1 cellular context compared by ENCODE assay signal in genomic region chr2:47402805-47403691, GRCh38.
TF ChIP-seq lines count a peak whose summit lies in the region.

MSH2 (plus strand) TSS chr2:47403156; CDS start chr2:47403192, 36 bp downstream.

TF ChIP-seq in WTC11, 78 proteins besides CTCF, POLR2A, EP300 and RAD21 (continued from another document and continues in another):
- TF ChIP-seq, protein P1, sequence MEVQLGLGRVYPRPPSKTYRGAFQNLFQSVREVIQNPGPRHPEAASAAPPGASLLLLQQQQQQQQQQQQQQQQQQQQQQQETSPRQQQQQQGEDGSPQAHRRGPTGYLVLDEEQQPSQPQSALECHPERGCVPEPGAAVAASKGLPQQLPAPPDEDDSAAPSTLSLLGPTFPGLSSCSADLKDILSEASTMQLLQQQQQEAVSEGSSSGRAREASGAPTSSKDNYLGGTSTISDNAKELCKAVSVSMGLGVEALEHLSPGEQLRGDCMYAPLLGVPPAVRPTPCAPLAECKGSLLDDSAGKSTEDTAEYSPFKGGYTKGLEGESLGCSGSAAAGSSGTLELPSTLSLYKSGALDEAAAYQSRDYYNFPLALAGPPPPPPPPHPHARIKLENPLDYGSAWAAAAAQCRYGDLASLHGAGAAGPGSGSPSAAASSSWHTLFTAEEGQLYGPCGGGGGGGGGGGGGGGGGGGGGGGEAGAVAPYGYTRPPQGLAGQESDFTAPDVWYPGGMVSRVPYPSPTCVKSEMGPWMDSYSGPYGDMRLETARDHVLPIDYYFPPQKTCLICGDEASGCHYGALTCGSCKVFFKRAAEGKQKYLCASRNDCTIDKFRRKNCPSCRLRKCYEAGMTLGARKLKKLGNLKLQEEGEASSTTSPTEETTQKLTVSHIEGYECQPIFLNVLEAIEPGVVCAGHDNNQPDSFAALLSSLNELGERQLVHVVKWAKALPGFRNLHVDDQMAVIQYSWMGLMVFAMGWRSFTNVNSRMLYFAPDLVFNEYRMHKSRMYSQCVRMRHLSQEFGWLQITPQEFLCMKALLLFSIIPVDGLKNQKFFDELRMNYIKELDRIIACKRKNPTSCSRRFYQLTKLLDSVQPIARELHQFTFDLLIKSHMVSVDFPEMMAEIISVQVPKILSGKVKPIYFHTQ (CRISPR knock-in tag; IDR thresholded peaks at IDR 0.05), result no peak
- TF ChIP-seq NFATC4 (CRISPR knock-in tag; IDR thresholded peaks at IDR 0.05) (no peak), MXD4 (CRISPR knock-in tag; IDR thresholded peaks at IDR 0.05; ENCODE audit: borderline replicate concordance) (no peak), ZNF425 (CRISPR knock-in tag; conservative IDR thresholded peaks at IDR 0.05) (no peak), JUN (CRISPR knock-in tag; IDR thresholded peaks at IDR 0.05) (peak; percentile 49; the same call in 1 of the 2 replicates), ZNF263 (CRISPR knock-in tag; IDR thresholded peaks at IDR 0.05; ENCODE audit: low read depth) (no peak), ARID4B (CRISPR knock-in tag; IDR thresholded peaks at IDR 0.05; ENCODE audit: borderline replicate concordance) (peak; percentile 84; the same call in 1 of the 2 replicates), SMAD4 (CRISPR knock-in tag; IDR thresholded peaks at IDR 0.05) (peak; percentile 70; the same call in 1 of the 2 replicates), ETV6 (CRISPR knock-in tag; IDR thresholded peaks at IDR 0.05) (peak; percentile 84), ZNF416 (CRISPR knock-in tag; IDR thresholded peaks at IDR 0.05) (no peak), FOXJ3 (CRISPR knock-in tag; IDR thresholded peaks at IDR 0.05; ENCODE audit: borderline replicate concordance) (no peak), IRF1 (CRISPR knock-in tag; IDR thresholded peaks at IDR 0.05) (peak; percentile 77), ERG (CRISPR knock-in tag; IDR thresholded peaks at IDR 0.05) (no peak), IRF2 (CRISPR knock-in tag; IDR thresholded peaks at IDR 0.05; ENCODE audit: borderline replicate concordance, low read depth) (no peak), PRRX2 (CRISPR knock-in tag; IDR thresholded peaks at IDR 0.05) (no peak), GRHL2 (CRISPR knock-in tag; IDR thresholded peaks at IDR 0.05; ENCODE audit: insufficient replicate concordance, severe bottlenecking) (no peak), ELF4 (CRISPR knock-in tag; IDR thresholded peaks at IDR 0.05; ENCODE audit: low read depth) (0 out of 2 replicates have a peak, but pooled peaks have one; percentile 6), ZBTB21 (CRISPR knock-in tag; IDR thresholded peaks at IDR 0.05; ENCODE audit: borderline replicate concordance) (0 out of 2 replicates have a peak, but pooled peaks have one; percentile 50), NR2C2 (CRISPR knock-in tag; IDR thresholded peaks at IDR 0.05) (no peak), E2F1 (CRISPR knock-in tag; IDR thresholded peaks at IDR 0.05) (no peak), JAZF1 (CRISPR knock-in tag; IDR thresholded peaks at IDR 0.05) (no peak), CBFB (CRISPR knock-in tag; IDR thresholded peaks at IDR 0.05; ENCODE audit: low read depth) (no peak), CREB1 (CRISPR knock-in tag; IDR thresholded peaks at IDR 0.05) (no peak), ZNF219 (CRISPR knock-in tag; IDR thresholded peaks at IDR 0.05; ENCODE audit: borderline replicate concordance) (peak; percentile 57; the same call in 1 of the 2 replicates), CREM (CRISPR knock-in tag; IDR thresholded peaks at IDR 0.05) (peak; percentile 47; the same call in 1 of the 2 replicates)
- TF ChIP-seq, protein P2, sequence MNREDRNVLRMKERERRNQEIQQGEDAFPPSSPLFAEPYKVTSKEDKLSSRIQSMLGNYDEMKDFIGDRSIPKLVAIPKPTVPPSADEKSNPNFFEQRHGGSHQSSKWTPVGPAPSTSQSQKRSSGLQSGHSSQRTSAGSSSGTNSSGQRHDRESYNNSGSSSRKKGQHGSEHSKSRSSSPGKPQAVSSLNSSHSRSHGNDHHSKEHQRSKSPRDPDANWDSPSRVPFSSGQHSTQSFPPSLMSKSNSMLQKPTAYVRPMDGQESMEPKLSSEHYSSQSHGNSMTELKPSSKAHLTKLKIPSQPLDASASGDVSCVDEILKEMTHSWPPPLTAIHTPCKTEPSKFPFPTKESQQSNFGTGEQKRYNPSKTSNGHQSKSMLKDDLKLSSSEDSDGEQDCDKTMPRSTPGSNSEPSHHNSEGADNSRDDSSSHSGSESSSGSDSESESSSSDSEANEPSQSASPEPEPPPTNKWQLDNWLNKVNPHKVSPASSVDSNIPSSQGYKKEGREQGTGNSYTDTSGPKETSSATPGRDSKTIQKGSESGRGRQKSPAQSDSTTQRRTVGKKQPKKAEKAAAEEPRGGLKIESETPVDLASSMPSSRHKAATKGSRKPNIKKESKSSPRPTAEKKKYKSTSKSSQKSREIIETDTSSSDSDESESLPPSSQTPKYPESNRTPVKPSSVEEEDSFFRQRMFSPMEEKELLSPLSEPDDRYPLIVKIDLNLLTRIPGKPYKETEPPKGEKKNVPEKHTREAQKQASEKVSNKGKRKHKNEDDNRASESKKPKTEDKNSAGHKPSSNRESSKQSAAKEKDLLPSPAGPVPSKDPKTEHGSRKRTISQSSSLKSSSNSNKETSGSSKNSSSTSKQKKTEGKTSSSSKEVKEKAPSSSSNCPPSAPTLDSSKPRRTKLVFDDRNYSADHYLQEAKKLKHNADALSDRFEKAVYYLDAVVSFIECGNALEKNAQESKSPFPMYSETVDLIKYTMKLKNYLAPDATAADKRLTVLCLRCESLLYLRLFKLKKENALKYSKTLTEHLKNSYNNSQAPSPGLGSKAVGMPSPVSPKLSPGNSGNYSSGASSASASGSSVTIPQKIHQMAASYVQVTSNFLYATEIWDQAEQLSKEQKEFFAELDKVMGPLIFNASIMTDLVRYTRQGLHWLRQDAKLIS (CRISPR knock-in tag; IDR thresholded peaks at IDR 0.05; ENCODE audit: borderline replicate concordance), result peak; percentile 87; the same call in 1 of the 2 replicates
- TF ChIP-seq, protein P3, sequence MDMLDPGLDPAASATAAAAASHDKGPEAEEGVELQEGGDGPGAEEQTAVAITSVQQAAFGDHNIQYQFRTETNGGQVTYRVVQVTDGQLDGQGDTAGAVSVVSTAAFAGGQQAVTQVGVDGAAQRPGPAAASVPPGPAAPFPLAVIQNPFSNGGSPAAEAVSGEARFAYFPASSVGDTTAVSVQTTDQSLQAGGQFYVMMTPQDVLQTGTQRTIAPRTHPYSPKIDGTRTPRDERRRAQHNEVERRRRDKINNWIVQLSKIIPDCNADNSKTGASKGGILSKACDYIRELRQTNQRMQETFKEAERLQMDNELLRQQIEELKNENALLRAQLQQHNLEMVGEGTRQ (CRISPR knock-in tag; IDR thresholded peaks at IDR 0.05), result no peak
- TF ChIP-seq, protein P4, sequence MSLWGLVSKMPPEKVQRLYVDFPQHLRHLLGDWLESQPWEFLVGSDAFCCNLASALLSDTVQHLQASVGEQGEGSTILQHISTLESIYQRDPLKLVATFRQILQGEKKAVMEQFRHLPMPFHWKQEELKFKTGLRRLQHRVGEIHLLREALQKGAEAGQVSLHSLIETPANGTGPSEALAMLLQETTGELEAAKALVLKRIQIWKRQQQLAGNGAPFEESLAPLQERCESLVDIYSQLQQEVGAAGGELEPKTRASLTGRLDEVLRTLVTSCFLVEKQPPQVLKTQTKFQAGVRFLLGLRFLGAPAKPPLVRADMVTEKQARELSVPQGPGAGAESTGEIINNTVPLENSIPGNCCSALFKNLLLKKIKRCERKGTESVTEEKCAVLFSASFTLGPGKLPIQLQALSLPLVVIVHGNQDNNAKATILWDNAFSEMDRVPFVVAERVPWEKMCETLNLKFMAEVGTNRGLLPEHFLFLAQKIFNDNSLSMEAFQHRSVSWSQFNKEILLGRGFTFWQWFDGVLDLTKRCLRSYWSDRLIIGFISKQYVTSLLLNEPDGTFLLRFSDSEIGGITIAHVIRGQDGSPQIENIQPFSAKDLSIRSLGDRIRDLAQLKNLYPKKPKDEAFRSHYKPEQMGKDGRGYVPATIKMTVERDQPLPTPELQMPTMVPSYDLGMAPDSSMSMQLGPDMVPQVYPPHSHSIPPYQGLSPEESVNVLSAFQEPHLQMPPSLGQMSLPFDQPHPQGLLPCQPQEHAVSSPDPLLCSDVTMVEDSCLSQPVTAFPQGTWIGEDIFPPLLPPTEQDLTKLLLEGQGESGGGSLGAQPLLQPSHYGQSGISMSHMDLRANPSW (CRISPR knock-in tag; conservative IDR thresholded peaks at IDR 0.05; ENCODE audit: low read depth), result no peak
- TF ChIP-seq, protein P5, sequence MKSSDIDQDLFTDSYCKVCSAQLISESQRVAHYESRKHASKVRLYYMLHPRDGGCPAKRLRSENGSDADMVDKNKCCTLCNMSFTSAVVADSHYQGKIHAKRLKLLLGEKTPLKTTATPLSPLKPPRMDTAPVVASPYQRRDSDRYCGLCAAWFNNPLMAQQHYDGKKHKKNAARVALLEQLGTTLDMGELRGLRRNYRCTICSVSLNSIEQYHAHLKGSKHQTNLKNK (CRISPR knock-in tag; IDR thresholded peaks at IDR 0.05), result no peak
- TF ChIP-seq, protein P6, sequence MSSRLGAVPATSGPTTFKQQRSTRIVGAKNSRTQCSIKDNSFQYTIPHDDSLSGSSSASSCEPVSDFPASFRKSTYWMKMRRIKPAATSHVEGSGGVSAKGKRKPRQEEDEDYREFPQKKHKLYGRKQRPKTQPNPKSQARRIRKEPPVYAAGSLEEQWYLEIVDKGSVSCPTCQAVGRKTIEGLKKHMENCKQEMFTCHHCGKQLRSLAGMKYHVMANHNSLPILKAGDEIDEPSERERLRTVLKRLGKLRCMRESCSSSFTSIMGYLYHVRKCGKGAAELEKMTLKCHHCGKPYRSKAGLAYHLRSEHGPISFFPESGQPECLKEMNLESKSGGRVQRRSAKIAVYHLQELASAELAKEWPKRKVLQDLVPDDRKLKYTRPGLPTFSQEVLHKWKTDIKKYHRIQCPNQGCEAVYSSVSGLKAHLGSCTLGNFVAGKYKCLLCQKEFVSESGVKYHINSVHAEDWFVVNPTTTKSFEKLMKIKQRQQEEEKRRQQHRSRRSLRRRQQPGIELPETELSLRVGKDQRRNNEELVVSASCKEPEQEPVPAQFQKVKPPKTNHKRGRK (CRISPR knock-in tag; IDR thresholded peaks at IDR 0.05; ENCODE audit: borderline replicate concordance), result no peak
